In genomic region chrX:26309262-26309661, GRCh38 we compare ENCODE assay signal across 29 cellular contexts.
"Had no signal": no experiment of that assay in that cellular context is flagged by ENCODE, and none has a peak within 500 bp of the region (broad histone marks: within the 10 kb centered on the region; RNA-seq: fewer than 3 reads in every experiment).

No MANE protein-coding gene starts in this region.

- H3K9me3 Mint-ChIP-seq: dendritic cell treated with granulocyte-macrophage colony-stimulating factor and Interleukin-4, amounts not matched to agents 40 ng/mL and 50 ng/mL, for 4 days had no signal

- H3K4me1 Mint-ChIP-seq: endodermal cell had no signal

- H3K27ac Mint-ChIP-seq: dendritic cell treated with granulocyte-macrophage colony-stimulating factor and Interleukin-4, amounts not matched to agents 40 ng/mL and 50 ng/mL, for 4 days; effector memory CD8-positive, alpha-beta T cell; endodermal cell had no signal

- H3K27me3 ChIP-seq: colonic mucosa, esophagus muscularis mucosa, esophagus squamous epithelium, foreskin keratinocyte, gastrocnemius medialis, gastroesophageal sphincter, heart left ventricle, heart right ventricle, hepatocyte had no signal

- DNase-seq: colonic mucosa; cortex of kidney; dermis blood vessel endothelial cell; dorsolateral prefrontal cortex; effector CD4-positive, alpha-beta T cell; effector CD8-positive, alpha-beta T cell; effector memory CD4-positive, alpha-beta T cell; effector memory CD8-positive, alpha-beta T cell; endodermal cell; erythroblast; esophagus squamous epithelium; foreskin fibroblast; foreskin keratinocyte; foreskin melanocyte; gastrocnemius medialis; glutamatergic neuron; head of caudate nucleus; heart left ventricle; heart right ventricle had no signal

- FAIRE-seq: endometrium, endothelial cell of umbilical vein, frontal cortex had no signal

- H3K4me3 Mint-ChIP-seq: dendritic cell treated with granulocyte-macrophage colony-stimulating factor and Interleukin-4, amounts not matched to agents 40 ng/mL and 50 ng/mL, for 4 days; effector memory CD8-positive, alpha-beta T cell; endodermal cell had no signal

- H3K79me2 ChIP-seq: hepatocyte had no signal

- H3K4me1 ChIP-seq: colonic mucosa, esophagus muscularis mucosa, esophagus squamous epithelium, foreskin keratinocyte, gastrocnemius medialis, gastroesophageal sphincter, heart left ventricle, heart right ventricle had no signal

- H2AFZ ChIP-seq: hepatocyte had no signal

- ATAC-seq: effector memory CD8-positive, alpha-beta T cell; esophagus mucosa; foreskin keratinocyte; gastrocnemius medialis; gastroesophageal sphincter; heart left ventricle; heart right ventricle had no signal

- H3K27ac ChIP-seq: colonic mucosa, coronary artery, dorsolateral prefrontal cortex, epithelial cell of prostate, esophagus muscularis mucosa, esophagus squamous epithelium, foreskin keratinocyte, gastrocnemius medialis, gastroesophageal sphincter, heart left ventricle, heart right ventricle, hepatocyte had no signal

- H3K4me2 ChIP-seq: hepatocyte had no signal

- H3K4me3 ChIP-seq: colonic mucosa, coronary artery, dorsolateral prefrontal cortex, esophagus muscularis mucosa, esophagus squamous epithelium, gastrocnemius medialis, gastroesophageal sphincter, heart left ventricle, heart right ventricle, hepatocyte had no signal

- H3K27me3 Mint-ChIP-seq: dendritic cell treated with granulocyte-macrophage colony-stimulating factor and Interleukin-4, amounts not matched to agents 40 ng/mL and 50 ng/mL, for 4 days; effector memory CD8-positive, alpha-beta T cell had no signal

- H3K9me3 ChIP-seq: colonic mucosa, esophagus muscularis mucosa, esophagus squamous epithelium, gastrocnemius medialis, gastroesophageal sphincter, heart left ventricle had no signal

- H3K36me3 ChIP-seq: colonic mucosa, esophagus muscularis mucosa, esophagus squamous epithelium, gastrocnemius medialis, gastroesophageal sphincter, heart left ventricle, heart right ventricle had no signal
